ENCODE assay signal across 22 cellular contexts in the genomic region with DNA sequence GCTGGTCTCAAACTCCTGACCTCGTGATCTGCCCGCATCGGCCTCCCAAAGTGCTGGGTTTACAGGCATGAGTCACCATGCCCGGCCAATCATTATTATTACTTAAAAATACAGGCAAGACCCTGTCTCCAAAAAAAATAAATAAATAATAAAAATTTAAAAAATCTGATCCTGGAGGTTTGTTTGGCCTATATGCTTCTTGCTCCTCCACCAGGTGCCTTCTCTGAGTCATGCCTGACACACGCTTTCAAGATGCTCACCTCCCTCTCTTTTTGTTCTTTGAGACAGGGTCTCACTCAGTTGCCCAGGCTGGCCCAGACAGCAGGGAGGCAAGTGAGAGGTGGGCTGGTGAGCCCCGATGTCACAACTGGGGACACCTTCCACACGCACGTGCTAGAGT.
"Had no signal": no experiment of that assay in that cellular context is flagged by ENCODE, and none has a peak within 500 bp of the region (broad histone marks: within the 10 kb centered on the region; RNA-seq: fewer than 3 reads in every experiment).

No MANE protein-coding gene starts in this region.

- H3K9me3 ChIP-seq: colonic mucosa, heart left ventricle, mucosa of descending colon, ovary, prostate gland, right lobe of liver, spleen, tibial artery, upper lobe of right lung had no signal

- H3K4me3 ChIP-seq: colonic mucosa, heart left ventricle, mucosa of descending colon, ovary, prostate gland, right lobe of liver, spleen, tibial artery, upper lobe of right lung had no signal

- H3K36me3 ChIP-seq: colonic mucosa, ovary, prostate gland had no signal

- H3K27me3 Mint-ChIP-seq: naive thymus-derived CD8-positive, alpha-beta T cell; stimulated activated memory B cell treated with anti-CD40 and anti-IgM and Interleukin-4, amounts not matched to agents 10 μg/mL and 1 μg/mL and 100 μg/mL, for 72 hours; stimulated activated naive CD8-positive, alpha-beta T cell treated with anti-CD3 and anti-CD28 coated beads, Interleukin-15, Interleukin-2, amounts not matched to agents 100 ng/mL and 50 ng/mL, for 24 hours had no signal

- H3K27ac Mint-ChIP-seq: stimulated activated memory B cell treated with anti-CD40 and anti-IgM and Interleukin-4, amounts not matched to agents 10 μg/mL and 1 μg/mL and 100 μg/mL, for 72 hours; stimulated activated naive CD8-positive, alpha-beta T cell treated with anti-CD3 and anti-CD28 coated beads, Interleukin-15, Interleukin-2, amounts not matched to agents 100 ng/mL and 50 ng/mL, for 24 hours had no signal

- H3K27ac ChIP-seq: colonic mucosa, heart left ventricle, ovary, prostate gland, right lobe of liver, spleen, tibial artery, upper lobe of right lung had no signal

- H3K27me3 ChIP-seq: colonic mucosa, heart left ventricle, ovary, right lobe of liver, spleen, tibial artery, upper lobe of right lung had no signal

- H3K4me3 Mint-ChIP-seq: naive thymus-derived CD8-positive, alpha-beta T cell; neural crest cell; stimulated activated memory B cell treated with anti-CD40 and anti-IgM and Interleukin-4, amounts not matched to agents 10 μg/mL and 1 μg/mL and 100 μg/mL, for 72 hours; stimulated activated naive CD8-positive, alpha-beta T cell treated with anti-CD3 and anti-CD28 coated beads, Interleukin-15, Interleukin-2, amounts not matched to agents 100 ng/mL and 50 ng/mL, for 24 hours had no signal

- DNase-seq: colonic mucosa; dermis blood vessel endothelial cell; hippocampal formation; mesendoderm; mucosa of descending colon; naive thymus-derived CD8-positive, alpha-beta T cell; nucleus accumbens; ovary; right lobe of liver; spleen; stimulated activated CD4-positive, alpha-beta T cell treated with anti-CD3 and anti-CD28 coated beads, Interleukin-15, amount 100 ng/mL, for 24 hours; stimulated activated CD4-positive, alpha-beta T cell treated with anti-CD3 and anti-CD28 coated beads, Interleukin-1b, Interleukin-23, amount 100 ng/mL, for 48 hours; stimulated activated CD4-positive, alpha-beta T cell treated with anti-CD3 and anti-CD28 coated beads, Interleukin-4, amount 100 ng/mL, for 24 hours; tibial artery; upper lobe of right lung had no signal

- H3K9me3 Mint-ChIP-seq: naive thymus-derived CD8-positive, alpha-beta T cell; stimulated activated memory B cell treated with anti-CD40 and anti-IgM and Interleukin-4, amounts not matched to agents 10 μg/mL and 1 μg/mL and 100 μg/mL, for 72 hours; stimulated activated naive CD8-positive, alpha-beta T cell treated with anti-CD3 and anti-CD28 coated beads, Interleukin-15, Interleukin-2, amounts not matched to agents 100 ng/mL and 50 ng/mL, for 24 hours had no signal

- FAIRE-seq: endothelial cell of umbilical vein, frontal cortex had no signal

- H3K4me1 ChIP-seq: colonic mucosa, prostate gland, right lobe of liver, tibial artery, upper lobe of right lung had no signal

- ATAC-seq: heart left ventricle; mucosa of descending colon; naive thymus-derived CD8-positive, alpha-beta T cell; stimulated activated memory B cell treated with anti-CD40 and anti-IgM and Interleukin-4, amounts not matched to agents 10 μg/mL and 1 μg/mL and 100 μg/mL, for 72 hours; upper lobe of right lung had no signal
